In the genomic region with DNA sequence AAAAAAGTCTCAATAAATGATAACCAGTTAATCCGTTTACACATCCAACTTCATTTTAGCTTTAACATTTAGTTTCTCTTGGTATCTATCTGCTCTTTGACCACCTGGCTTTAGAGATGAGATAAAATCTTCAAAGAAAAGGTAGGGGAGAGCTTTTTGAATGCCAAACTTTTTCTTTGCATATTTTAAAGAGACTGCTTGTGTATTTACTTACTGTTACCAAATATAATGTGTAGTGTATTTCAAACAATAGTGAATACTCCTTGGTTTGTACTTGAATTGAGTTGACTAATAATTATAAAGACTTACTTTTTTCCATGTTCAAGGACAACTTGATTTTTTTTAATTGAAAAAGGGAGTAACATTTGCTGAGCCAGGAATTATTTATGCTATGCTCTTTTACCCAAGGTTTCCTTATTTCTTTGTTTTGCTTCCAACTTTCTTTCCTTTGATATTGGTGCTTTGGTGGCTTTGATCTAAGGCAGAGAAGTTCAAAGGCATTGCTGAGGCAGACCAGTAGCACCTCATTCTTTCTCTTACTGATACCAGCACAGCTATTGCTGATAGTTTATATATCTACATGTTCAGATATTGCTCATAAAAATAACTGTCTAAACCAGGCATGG, we compare ENCODE assay signal across 26 cellular contexts. TPM values are rescaled to one million over a fixed set of nuclear protein-coding genes. Genes with fewer than 3 reads are reported as not detected.
DNase-seq lines count a peak whose midpoint lies in the region; ATAC-seq, FAIRE-seq and TF ChIP-seq lines count a peak whose summit lies in the region.
"Had no signal": no experiment of that assay in that cellular context is flagged by ENCODE, and none has a peak within 500 bp of the region (broad histone marks: within the 10 kb centered on the region; RNA-seq: fewer than 3 reads in every experiment).

No MANE protein-coding gene starts in this region.

- H3K4me3 Mint-ChIP-seq in CD14-positive monocyte (no peak overlapping the region), MCF 10A (ENCODE audit: unreplicated experiment) (no peak overlapping the region)
- H3K4me3 Mint-ChIP-seq in activated T-cell treated with anti-CD3 and anti-CD28 coated beads, Interleukin-2, amount 50 U/mL, for 72 hours = no peak overlapping the region
- H3K4me3 Mint-ChIP-seq: B cell; CD4-positive, CD25-positive, alpha-beta regulatory T cell had no signal

- 30 to 50% (median 39%) methylated on average over 1 of the region's 1 CpG for WGBS in stomach, 5 donors

- TF ChIP-seq CTCF in CD14-positive monocyte (IDR thresholded peaks at IDR 0.05) (no peak), endothelial cell of umbilical vein (IDR thresholded peaks at IDR 0.05; ENCODE audit: extremely low read depth in 1 of 2, insufficient read depth in 1 of 2, low read depth in 1 of 2, low read length in 2 of 2) (no peak), stomach (IDR thresholded peaks at IDR 0.05) (no peak), MCF 10A (IDR thresholded peaks at IDR 0.05; ENCODE audit: unreplicated experiment) (no peak), ascending aorta (IDR thresholded peaks at IDR 0.05) (no peak)

- peak overlapping the region; percentile 72 to 92 (median 81) for H3K27ac Mint-ChIP-seq in CD14-positive monocyte
- H3K27ac Mint-ChIP-seq in MCF 10A (ENCODE audit: low read depth, unreplicated experiment) = no peak overlapping the region
- no peak overlapping the region for H3K27ac Mint-ChIP-seq in activated T-cell treated with anti-CD3 and anti-CD28 coated beads, Interleukin-2, amount 50 U/mL, for 72 hours
- H3K27ac Mint-ChIP-seq: B cell; CD4-positive, CD25-positive, alpha-beta regulatory T cell had no signal

- H3K27me3 ChIP-seq in endothelial cell of umbilical vein (ENCODE audit: control insufficient read depth in 2 of 2, insufficient read depth in 2 of 2, low read length in 2 of 2) (no peaks in the 10 kb centered on the region), stomach (no peaks in the 10 kb centered on the region), ascending aorta (no peaks in the 10 kb centered on the region)

- no peaks in the 10 kb centered on the region for H4K20me1 ChIP-seq in endothelial cell of umbilical vein (replicated peaks; ENCODE audit: control insufficient read depth, extremely low read depth, insufficient read depth, low read length)

- peaks cover 11% of the 10 kb centered on the region for H3K4me1 ChIP-seq in endothelial cell of umbilical vein (ENCODE audit: control insufficient read depth, extremely low read depth, insufficient read depth, low read length)
- peaks cover 0 to 17% (median 4%) of the 10 kb centered on the region in 4 donors for H3K4me1 ChIP-seq in stomach
- no peaks in the 10 kb centered on the region for H3K4me1 ChIP-seq in ascending aorta

- H3K27me3 Mint-ChIP-seq in CD14-positive monocyte (ENCODE audit: low read depth in 3 of 3) (peaks cover 0 to 1% (median 0%) of the 10 kb centered on the region in 3 donors), MCF 10A (ENCODE audit: insufficient read depth, unreplicated experiment) (no peaks in the 10 kb centered on the region)
- H3K27me3 Mint-ChIP-seq in activated T-cell treated with anti-CD3 and anti-CD28 coated beads, Interleukin-2, amount 50 U/mL, for 72 hours (ENCODE audit: low read depth) = peaks cover 21% of the 10 kb centered on the region

- TF ChIP-seq EP300 in stomach (IDR thresholded peaks at IDR 0.05) = no peak

- no peak for FAIRE-seq in endothelial cell of umbilical vein (lab: Jason Lieb, UNC)
- FAIRE-seq: GM18507, HTR-8/SVneo had no signal

- H3K9me3 ChIP-seq in endothelial cell of umbilical vein (replicated peaks; ENCODE audit: control insufficient read depth, insufficient read depth, low read length) (no peaks in the 10 kb centered on the region), stomach (no peaks in the 10 kb centered on the region), ascending aorta (no peaks in the 10 kb centered on the region)

- H3K4me1 Mint-ChIP-seq in CD14-positive monocyte (peaks cover 62% of the 10 kb centered on the region), MCF 10A (ENCODE audit: insufficient read depth, unreplicated experiment) (peaks cover 7% of the 10 kb centered on the region)
- peaks cover 8% of the 10 kb centered on the region for H3K4me1 Mint-ChIP-seq in activated T-cell treated with anti-CD3 and anti-CD28 coated beads, Interleukin-2, amount 50 U/mL, for 72 hours (ENCODE audit: low read depth)

- ATAC-seq in activated T-cell treated with anti-CD3 and anti-CD28 coated beads, Interleukin-2, amount 50 U/mL, for 72 hours (replicated peaks in 1 of 2) = no peak

- H3K36me3 ChIP-seq in endothelial cell of umbilical vein (ENCODE audit: control insufficient read depth in 2 of 2, extremely low read depth in 1 of 2, insufficient read depth in 2 of 2, low read length in 2 of 2) = no peaks in the 10 kb centered on the region
- no peaks in the 10 kb centered on the region for H3K36me3 ChIP-seq in stomach
- no peaks in the 10 kb centered on the region for H3K36me3 ChIP-seq in ascending aorta

- H3K9me1 ChIP-seq in endothelial cell of umbilical vein (replicated peaks; ENCODE audit: control insufficient read depth, extremely low read depth, insufficient read depth, low read length) = no peaks in the 10 kb centered on the region

- no peaks in the 10 kb centered on the region for H3K79me2 ChIP-seq in endothelial cell of umbilical vein (ENCODE audit: control insufficient read depth, insufficient read depth, low read length)

- H3K4me3 ChIP-seq in endothelial cell of umbilical vein (replicated peaks in 1 of 3; ENCODE audit: insufficient read depth in 1 of 3, low read depth in 1 of 3, low read length in 3 of 3) (no peak overlapping the region), stomach (no peak overlapping the region), ascending aorta (no peak overlapping the region)
- H3K4me3 ChIP-seq: GM23248 had no signal

- dilution Hi-C loops in endothelial cell of umbilical vein (cut with MboI; ENCODE audit: extremely low pct_ligation_motif_present, low sequenced_read_pairs) = no loop called here

- DNase-seq in CD14-positive monocyte (ENCODE audit: low spot score) = no peak
- peak; percentile 36 for DNase-seq in LoVo (ENCODE audit: low spot score)
- no peak for DNase-seq in endothelial cell of umbilical vein (ENCODE audit: low read depth, low spot score)
- no peak for DNase-seq in stomach
- DNase-seq in MCF 10A (ENCODE audit: unreplicated experiment) = no peak
- DNase-seq in ascending aorta (ENCODE audit: low spot score in 2 of 2) = no peak
- no peak for DNase-seq in activated T-cell treated with anti-CD3 and anti-CD28 coated beads, Interleukin-2, amount 50 U/mL, for 72 hours
- DNase-seq: CD4-positive, CD25-positive, alpha-beta regulatory T cell; GM23248; H7; NCI-H1092; NCI-H1417 treated with DMSO at 0.1 percent for 48 hours; NCI-H1694 treated with DMSO at 0.1 percent for 48 hours; NCI-H2081; NCI-H2171; NCI-H226; NCI-H510A; NCI-H69; SHP77 treated with DMSO at 0.1 percent for 48 hours had no signal

- intact Hi-C loops in CD14-positive monocyte (cut with micrococcal nuclease) = no loop called here
- intact Hi-C loops in endothelial cell of umbilical vein (cut with micrococcal nuclease) = no loop called here
- intact Hi-C loops in stomach (cut with DNase I; ENCODE audit: low total_unique reads) = no loop called here
- intact Hi-C loops in MCF 10A (cut with micrococcal nuclease) = no loop called here
- intact Hi-C loops in ascending aorta (cut with DNase I) = no loop called here

- H3K36me3 Mint-ChIP-seq in CD14-positive monocyte = peaks cover 0 to 8% of the 10 kb centered on the region in 2 donors
- no peaks in the 10 kb centered on the region for H3K36me3 Mint-ChIP-seq in MCF 10A (ENCODE audit: insufficient read depth, unreplicated experiment)
- H3K36me3 Mint-ChIP-seq in activated T-cell treated with anti-CD3 and anti-CD28 coated beads, Interleukin-2, amount 50 U/mL, for 72 hours (ENCODE audit: insufficient read depth in 2 of 2) = no peaks in the 10 kb centered on the region
- H3K36me3 Mint-ChIP-seq: CD4-positive, CD25-positive, alpha-beta regulatory T cell had no signal

- CTCF ChIA-PET in endothelial cell of umbilical vein (lab: Charles Lee) (interaction anchor here (1.6 kb wide), 1 partner anchor 16 kb away, joined by 6 read pairs; no protein-coding TSS in a partner anchor), MCF 10A (lab: Yijun Ruan, JAX) (no interaction called here)

- peaks cover 0 to 3% (median 0%) of the 10 kb centered on the region in 7 donors for H3K9me3 Mint-ChIP-seq in CD14-positive monocyte
- no peaks in the 10 kb centered on the region for H3K9me3 Mint-ChIP-seq in MCF 10A (ENCODE audit: unreplicated experiment)
- no peaks in the 10 kb centered on the region for H3K9me3 Mint-ChIP-seq in activated T-cell treated with anti-CD3 and anti-CD28 coated beads, Interleukin-2, amount 50 U/mL, for 72 hours

- peak overlapping the region; percentile 63 for H3K4me2 ChIP-seq in endothelial cell of umbilical vein (ENCODE audit: insufficient read depth, low read length)
- H3K4me2 ChIP-seq: KMS-11 had no signal

- BruUV-seq in endothelial cell of umbilical vein (replicated peaks; lab: Mats Ljungman, UMichigan) (no TSS peak), MCF 10A (replicated peaks; lab: Mats Ljungman, UMichigan) (no TSS peak)

- no peak overlapping the region for H3K9ac ChIP-seq in endothelial cell of umbilical vein (replicated peaks; ENCODE audit: extremely low read depth, insufficient read depth, low read length)
- H3K9ac ChIP-seq: GM23248, KMS-11 had no signal

- TF ChIP-seq POLR2A in endothelial cell of umbilical vein (IDR thresholded peaks at IDR 0.05; ENCODE audit: low read depth, low read length) (no peak), stomach (IDR thresholded peaks at IDR 0.05) (no peak)

- POLR2A ChIA-PET in endothelial cell of umbilical vein (lab: Charles Lee) = interaction anchor here (0.5 kb wide), 1 partner anchor 436 kb away, joined by 3 read pairs; no protein-coding TSS in a partner anchor
- POLR2A ChIA-PET in MCF 10A (lab: Yijun Ruan, JAX) = interaction anchor here (0.7 to 1.0 kb wide), 3 partner anchors 13 to 167 kb away, joined by 3 read pairs; no protein-coding TSS in a partner anchor

- no peak overlapping the region for H3K27ac ChIP-seq in endothelial cell of umbilical vein (ENCODE audit: insufficient read depth, low read depth, low read length)
- H3K27ac ChIP-seq in stomach = peak overlapping the region in 4 of 5 donors; percentile 38 to 72 (median 62)
- no peak overlapping the region for H3K27ac ChIP-seq in ascending aorta
- H3K27ac ChIP-seq: GM23248, KMS-11, RWPE1 had no signal

- H2AFZ ChIP-seq in endothelial cell of umbilical vein (ENCODE audit: low read depth, low read length) = no peak overlapping the region
- H2AFZ ChIP-seq: GM23248 had no signal

RNA-seq across cellular contexts. Expression of a gene that starts 7.8 kb away (rescaled TPM):
- polyA plus RNA-seq in CD14-positive monocyte (1 to 10 TPM; 6.3 to 7.0 TPM), endothelial cell of umbilical vein (0.13 and 0.21 TPM in 2 replicates), stomach (under 1 TPM; 0.05 to 0.61 (median 0.31) TPM)
- total RNA-seq in endothelial cell of umbilical vein (0.07 and 0.53 TPM in 2 replicates), stomach (1 to 10 TPM in 1 of 5 donors, under 1 TPM in 3, not detected in 1; 0.29 to 3.6 (median 0.82) TPM), MCF 10A (2022) (not detected in 2 replicates), ascending aorta (not detected)
- 0.12 and 0.14 TPM in 2 replicates for polyA plus RNA-seq in endothelial cell of umbilical vein (2011; cell fraction: cytosol; rRNA removed)
- polyA plus RNA-seq in endothelial cell of umbilical vein (2011; cell fraction: nucleus; rRNA removed) = 0.22 and 0.28 TPM in 2 replicates
- 0.39 and 0.71 TPM in 2 replicates for polyA plus RNA-seq in endothelial cell of umbilical vein (2012)
- polyA minus RNA-seq in endothelial cell of umbilical vein = 0.34 and 1.7 TPM in 2 replicates
- not detected for polyA minus RNA-seq in endothelial cell of umbilical vein (2011; cell fraction: cytosol; rRNA and poly(A)+ RNA removed)
- 0.14 TPM in 2 replicates for polyA minus RNA-seq in endothelial cell of umbilical vein (2011; cell fraction: nucleus; rRNA and poly(A)+ RNA removed)
- not detected for total RNA-seq in activated T-cell treated with anti-CD3 and anti-CD28 coated beads, Interleukin-2, amount 50 U/mL, for 72 hours
- total RNA-seq: B cell; CD4-positive, CD25-positive, alpha-beta regulatory T cell; Daoy; G401 had no signal
- polyA plus RNA-seq: CD4-positive, CD25-positive, alpha-beta regulatory T cell had no signal

RNA-seq across cellular contexts. Expression of a gene that starts 49.7 kb away (rescaled TPM):
- polyA plus RNA-seq in CD14-positive monocyte (1 to 10 TPM; 5.7 to 6.6 TPM), endothelial cell of umbilical vein (4.1 and 6.3 TPM in 2 replicates), stomach (10 to 100 TPM; 13.9 to 17.9 (median 14.9) TPM)
- total RNA-seq in endothelial cell of umbilical vein (17.2 and 21.4 TPM in 2 replicates), stomach (10 to 100 TPM in 4 of 5 donors, 1 to 10 TPM in 1; 6.4 to 47.2 (median 31.9) TPM), MCF 10A (2022) (32.9 and 37.6 TPM in 2 replicates), ascending aorta (3.8 TPM)
- polyA plus RNA-seq in endothelial cell of umbilical vein (2011; cell fraction: cytosol; rRNA removed) = 11.2 and 12.4 TPM in 2 replicates
- 7.9 and 10.5 TPM in 2 replicates for polyA plus RNA-seq in endothelial cell of umbilical vein (2011; cell fraction: nucleus; rRNA removed)
- 16.0 and 22.0 TPM in 2 replicates for polyA plus RNA-seq in endothelial cell of umbilical vein (2012)
- 14.9 and 15.0 TPM in 2 replicates for polyA minus RNA-seq in endothelial cell of umbilical vein
- polyA minus RNA-seq in endothelial cell of umbilical vein (2011; cell fraction: cytosol; rRNA and poly(A)+ RNA removed) = 5.6 TPM
- polyA minus RNA-seq in endothelial cell of umbilical vein (2011; cell fraction: nucleus; rRNA and poly(A)+ RNA removed) = 18.8 and 20.5 TPM in 2 replicates
- total RNA-seq in activated T-cell treated with anti-CD3 and anti-CD28 coated beads, Interleukin-2, amount 50 U/mL, for 72 hours = 10 to 100 TPM; 22.7 to 26.6 TPM

Comparison
In these comparisons a context has a peak if more than half of its experiments do, and no peak if none do; other contexts are left out.
1. H3K27ac Mint-ChIP-seq: peak in CD14-positive monocyte (7 of 7); none in MCF 10A (single experiment) and activated T-cell treated with anti-CD3 and anti-CD28 coated beads, Interleukin-2, amount 50 U/mL, for 72 hours (single experiment).
2. H3K27ac ChIP-seq: peak in stomach (4 of 5); none in endothelial cell of umbilical vein (single experiment) and ascending aorta (0 of 2).